In genomic region chr4:54063737-54064316, GRCh38 we compare ENCODE assay signal across 8 cellular contexts. TPM values are rescaled to one million over a fixed set of nuclear protein-coding genes. Genes with fewer than 3 reads are reported as not detected.
DNase-seq lines count a peak whose midpoint lies in the region; ATAC-seq and TF ChIP-seq lines count a peak whose summit lies in the region.
"Had no signal": no experiment of that assay in that cellular context is flagged by ENCODE, and none has a peak within 500 bp of the region (broad histone marks: within the 10 kb centered on the region; RNA-seq: fewer than 3 reads in every experiment).

No MANE protein-coding gene starts in this region.

- H3K27ac Mint-ChIP-seq in osteocyte (ENCODE audit: unreplicated experiment): peak overlapping the region; percentile 97

- H3K4me3 ChIP-seq in gastroesophageal sphincter (peak overlapping the region; percentile 83 to 93), vagina (peak overlapping the region; percentile 75 to 94)

- peaks cover 20 to 64% (median 32%) of the 10 kb centered on the region in 3 donors for H3K4me1 ChIP-seq in gastroesophageal sphincter
- peaks cover 53% of the 10 kb centered on the region for H3K4me1 ChIP-seq in vagina

- H3K4me1 Mint-ChIP-seq in osteocyte (ENCODE audit: unreplicated experiment): peaks cover 64% of the 10 kb centered on the region

- H3K27me3 ChIP-seq in gastroesophageal sphincter (no peaks in the 10 kb centered on the region), vagina (no peaks in the 10 kb centered on the region)

- ATAC-seq in GM18508 (IDR thresholded peaks at IDR 0.05; ENCODE audit: insufficient read depth, unreplicated experiment) (peak; percentile 12), HG02571 (IDR thresholded peaks at IDR 0.05; ENCODE audit: unreplicated experiment) (peak; percentile 28), gastroesophageal sphincter (no peak)

- peak overlapping the region; percentile 91 for H3K4me3 Mint-ChIP-seq in osteocyte (ENCODE audit: unreplicated experiment)

- no peaks in the 10 kb centered on the region for H3K36me3 ChIP-seq in gastroesophageal sphincter
- H3K36me3 ChIP-seq in vagina: no peaks in the 10 kb centered on the region

- H3K27me3 Mint-ChIP-seq in osteocyte (ENCODE audit: unreplicated experiment): no peaks in the 10 kb centered on the region

- no peak for TF ChIP-seq POLR2A in gastroesophageal sphincter (IDR thresholded peaks at IDR 0.05)
- no peak for TF ChIP-seq POLR2A in vagina (IDR thresholded peaks at IDR 0.05)

- H3K9me3 ChIP-seq in gastroesophageal sphincter (no peaks in the 10 kb centered on the region), vagina (no peaks in the 10 kb centered on the region)

- no peaks in the 10 kb centered on the region for H3K36me3 Mint-ChIP-seq in osteocyte (ENCODE audit: unreplicated experiment)

- H3K27ac ChIP-seq in gastroesophageal sphincter (peak overlapping the region; percentile 68 to 89 (median 88)), vagina (peak overlapping the region; percentile 96)

- WGBS in gastroesophageal sphincter (ENCODE audit: low coverage in 1 of 2), 2 donors: 0% methylated on average over 1 to 3 of the region's 38 CpGs

- intact Hi-C loops in vagina (cut with DNase I): loop anchor here (10.0 kb wide), 1 partner anchor 171 kb away; no protein-coding TSS in a partner anchor

- no peak for TF ChIP-seq EP300 in gastroesophageal sphincter (IDR thresholded peaks at IDR 0.05)

- no peak for TF ChIP-seq CTCF in gastroesophageal sphincter (IDR thresholded peaks at IDR 0.05)
- TF ChIP-seq CTCF in osteocyte (IDR thresholded peaks at IDR 0.05): no peak
- TF ChIP-seq CTCF in vagina (IDR thresholded peaks at IDR 0.05): no peak

- H3K9me3 Mint-ChIP-seq in osteocyte (ENCODE audit: unreplicated experiment): no peaks in the 10 kb centered on the region

- peak; percentile 24 for DNase-seq in NCI-H526 treated with DMSO at 0.1 percent for 48 hours (lab: John Stamatoyannopoulos, UW)
- DNase-seq in activated gamma-delta T cell (lab: John Stamatoyannopoulos, UW): peak; percentile 43
- no peak for DNase-seq in osteocyte (ENCODE audit: extremely low spot score, unreplicated experiment)
- no peak for DNase-seq in vagina (ENCODE audit: extremely low spot score in 2 of 2)

RNA-seq across cellular contexts. Expression of gene CHIC2, which starts 0.6 kb away (rescaled TPM):
- 10 to 100 TPM; 25.0 to 37.7 (median 29.2) TPM for total RNA-seq in gastroesophageal sphincter
- total RNA-seq in osteocyte: 55.9 and 64.1 TPM in 2 replicates
- 40.0 TPM for total RNA-seq in vagina

RNA-seq across cellular contexts. Expression of gene GSX2, which starts 36.1 kb away (rescaled TPM):
- total RNA-seq in gastroesophageal sphincter: not detected
- 0.35 and 0.47 TPM in 2 replicates for total RNA-seq in osteocyte
- not detected for total RNA-seq in vagina
- total RNA-seq: subcutaneous adipose tissue had no signal

Comparison
In these comparisons a context has a peak if more than half of its experiments do, and no peak if none do; other contexts are left out.
1. DNase-seq: peak in NCI-H526 treated with DMSO at 0.1 percent for 48 hours (single experiment) and activated gamma-delta T cell (single experiment); none in osteocyte (single experiment) and vagina (0 of 2).